Comparison of ENCODE assay signal across 14 cellular contexts in genomic region chr10:86733260-86733671, GRCh38. TPM values are rescaled to one million over a fixed set of nuclear protein-coding genes. Genes with fewer than 3 reads are reported as not detected.
DNase-seq lines count a peak whose midpoint lies in the region; ATAC-seq and TF ChIP-seq lines count a peak whose summit lies in the region.
"Had no signal": no experiment of that assay in that cellular context is flagged by ENCODE, and none has a peak within 500 bp of the region (broad histone marks: within the 10 kb centered on the region; RNA-seq: fewer than 3 reads in every experiment).

No MANE protein-coding gene starts in this region.

- peak overlapping the region; percentile 54 to 84 (median 82) for H3K27ac ChIP-seq in esophagus squamous epithelium
- peak overlapping the region; percentile 41 to 59 for H3K27ac ChIP-seq in mucosa of rectum (ENCODE audit: low read depth in 2 of 2, low read length in 2 of 2)
- H3K27ac ChIP-seq in suprapubic skin: no peak overlapping the region
- H3K27ac ChIP-seq: BLaER1 had no signal

- TF ChIP-seq EP300 in suprapubic skin (IDR thresholded peaks at IDR 0.05): peak; percentile 82

- H3K4me3 ChIP-seq in esophagus squamous epithelium (no peak overlapping the region), mucosa of rectum (ENCODE audit: low read length in 2 of 2) (no peak overlapping the region), suprapubic skin (no peak overlapping the region)
- H3K4me3 ChIP-seq: BLaER1 had no signal

- no peak overlapping the region for H3K9ac ChIP-seq in mucosa of rectum (ENCODE audit: low read depth in 1 of 2, low read length in 2 of 2)
- H3K9ac ChIP-seq: BLaER1 had no signal

- no peaks in the 10 kb centered on the region for H3K9me3 ChIP-seq in esophagus squamous epithelium
- H3K9me3 ChIP-seq in mucosa of rectum (ENCODE audit: control insufficient read depth in 2 of 2, low read length in 2 of 2): no peaks in the 10 kb centered on the region
- H3K9me3 ChIP-seq in suprapubic skin: no peaks in the 10 kb centered on the region
- no peaks in the 10 kb centered on the region for H3K9me3 ChIP-seq in T-helper 17 cell (ENCODE audit: control insufficient read depth, low read length, poor library complexity, severe bottlenecking)
- H3K9me3 ChIP-seq: BLaER1 had no signal

- peak; percentile 30 for DNase-seq in LHCN-M2 (ENCODE audit: low read depth)
- no peak for DNase-seq in esophagus squamous epithelium (lab: John Stamatoyannopoulos, UW)
- no peak for DNase-seq in suprapubic skin (ENCODE audit: low spot score in 2 of 2)
- DNase-seq in T-helper 17 cell: no peak
- DNase-seq in EL: no peak
- DNase-seq in NCI-H2107 treated with DMSO at 0.1 percent for 48 hours (lab: John Stamatoyannopoulos, UW; ENCODE audit: unreplicated experiment): no peak
- DNase-seq: activated CD4-positive, alpha-beta T cell treated with anti-CD3 and anti-CD28 coated beads for 4 hours; Karpas-422; NCI-H2081 treated with DMSO at 0.1 percent for 48 hours; small intestine; SW 1271 had no signal

- H3K36me3 ChIP-seq in esophagus squamous epithelium: no peaks in the 10 kb centered on the region
- no peaks in the 10 kb centered on the region for H3K36me3 ChIP-seq in mucosa of rectum (ENCODE audit: control insufficient read depth in 2 of 2, insufficient read depth in 2 of 2, low read length in 2 of 2)
- H3K36me3 ChIP-seq in suprapubic skin: no peaks in the 10 kb centered on the region
- H3K36me3 ChIP-seq: BLaER1 had no signal

- TF ChIP-seq CTCF in esophagus squamous epithelium (IDR thresholded peaks at IDR 0.05) (no peak), suprapubic skin (IDR thresholded peaks at IDR 0.05) (no peak)

- WGBS in esophagus squamous epithelium, 2 donors: 69 to 77% methylated on average over 8 of the region's 8 CpGs
- 82% methylated on average over 8 of the region's 8 CpGs for WGBS in suprapubic skin

- peaks cover 0 to 16% (median 7%) of the 10 kb centered on the region in 3 donors for H3K4me1 ChIP-seq in esophagus squamous epithelium
- peaks cover 0 to 2% of the 10 kb centered on the region in 2 donors for H3K4me1 ChIP-seq in mucosa of rectum (ENCODE audit: control insufficient read depth in 2 of 2, insufficient read depth in 2 of 2, low read length in 2 of 2)
- no peaks in the 10 kb centered on the region for H3K4me1 ChIP-seq in suprapubic skin
- H3K4me1 ChIP-seq: BLaER1 had no signal

- no peak overlapping the region for H3K27ac Mint-ChIP-seq in T-helper 17 cell

- peaks cover 0 to 30% (median 0%) of the 10 kb centered on the region in 4 donors for H3K27me3 ChIP-seq in esophagus squamous epithelium
- H3K27me3 ChIP-seq in mucosa of rectum (ENCODE audit: control insufficient read depth in 2 of 2, insufficient read depth in 2 of 2, low read length in 2 of 2): no peaks in the 10 kb centered on the region
- no peaks in the 10 kb centered on the region for H3K27me3 ChIP-seq in suprapubic skin
- H3K27me3 ChIP-seq: BLaER1 had no signal

- no peak overlapping the region for H3K4me3 Mint-ChIP-seq in T-helper 17 cell

- peaks cover 3% of the 10 kb centered on the region for H3K4me1 Mint-ChIP-seq in T-helper 17 cell

- peaks cover 24% of the 10 kb centered on the region for H3K27me3 Mint-ChIP-seq in T-helper 17 cell

- ATAC-seq in HG03432 (IDR thresholded peaks at IDR 0.05; ENCODE audit: unreplicated experiment) (no peak), T-helper 17 cell (no peak)

- no peak for TF ChIP-seq POLR2A in esophagus squamous epithelium (IDR thresholded peaks at IDR 0.05)
- TF ChIP-seq POLR2A in suprapubic skin (IDR thresholded peaks at IDR 0.05): no peak

- H3K36me3 Mint-ChIP-seq in T-helper 17 cell (ENCODE audit: low read depth): peaks cover 4% of the 10 kb centered on the region

- intact Hi-C loops in esophagus squamous epithelium (cut with DNase I): no loop called here

RNA-seq across cellular contexts. Expression of gene BMPR1A, which starts 23.2 kb away (rescaled TPM):
- total RNA-seq in LHCN-M2 (2014; rRNA removed) (27.0 and 28.8 TPM in 2 replicates), esophagus squamous epithelium (10 to 100 TPM in 3 of 4 donors, 1 to 10 TPM in 1; 5.2 to 40.2 (median 26.0) TPM), suprapubic skin (10 to 100 TPM; 21.1 to 33.3 (median 26.7) TPM), T-helper 17 cell (10 to 100 TPM in 1 of 2 donors, 1 to 10 TPM in 1; 7.6 to 14.8 TPM)
- 8.4 TPM for polyA plus RNA-seq in LHCN-M2 (2012)
